Comparison of ENCODE assay signal across 3 cellular contexts in genomic region chr3:62928256-62928655, GRCh38.
"Had no signal": no experiment of that assay in that cellular context is flagged by ENCODE, and none has a peak within 500 bp of the region (broad histone marks: within the 10 kb centered on the region; RNA-seq: fewer than 3 reads in every experiment).

No MANE protein-coding gene starts in this region.

- ATAC-seq: GM12878 had no signal

- DNase-seq: GDM1, GF-D8 had no signal

- H3K4me3 ChIP-seq: GM12878 had no signal
